In the genomic region with DNA sequence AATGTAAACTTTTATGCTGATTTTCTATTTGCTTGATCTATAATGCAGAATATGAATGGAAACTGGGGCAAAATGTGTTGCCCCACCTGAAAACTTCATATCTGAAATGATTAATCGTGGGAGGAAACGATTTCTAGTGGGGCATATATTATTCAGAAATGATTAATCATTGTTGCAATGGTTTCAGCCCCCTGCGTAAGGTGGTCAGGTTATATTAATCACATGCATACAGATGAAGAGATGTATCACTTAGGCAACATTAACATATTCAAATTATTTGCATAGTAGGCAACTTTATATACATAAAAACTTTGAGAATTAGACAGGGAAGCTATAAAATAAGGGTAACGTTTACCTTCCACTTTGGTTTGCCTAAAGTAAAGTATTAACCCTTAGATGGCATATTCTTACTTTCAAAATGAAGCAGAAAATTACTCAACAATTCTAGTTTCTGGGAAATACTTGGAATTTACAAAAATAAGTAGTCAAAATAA, we compare ENCODE assay signal across 17 cellular contexts. TPM values are rescaled to one million over a fixed set of nuclear protein-coding genes. Genes with fewer than 3 reads are reported as not detected.
DNase-seq lines count a peak whose midpoint lies in the region; ATAC-seq and TF ChIP-seq lines count a peak whose summit lies in the region.
"Had no signal": no experiment of that assay in that cellular context is flagged by ENCODE, and none has a peak within 500 bp of the region (broad histone marks: within the 10 kb centered on the region; RNA-seq: fewer than 3 reads in every experiment).

No MANE protein-coding gene starts in this region.

- H3K27ac Mint-ChIP-seq in activated CD4-positive, alpha-beta T cell treated with anti-CD3 and anti-CD28 coated beads for 36 hours: no peak overlapping the region
- peak overlapping the region; percentile 62 to 69 for H3K27ac Mint-ChIP-seq in effector memory CD8-positive, alpha-beta T cell

- no peak overlapping the region for H3K4me3 Mint-ChIP-seq in activated CD4-positive, alpha-beta T cell treated with anti-CD3 and anti-CD28 coated beads for 36 hours
- H3K4me3 Mint-ChIP-seq in effector memory CD8-positive, alpha-beta T cell: no peak overlapping the region
- H3K4me3 Mint-ChIP-seq: CD4-positive, CD25-positive, alpha-beta regulatory T cell had no signal

- intact Hi-C loops in activated CD4-positive, alpha-beta T cell treated with anti-CD3 and anti-CD28 coated beads for 36 hours (cut with DNase I, micrococcal nuclease): no loop called here

- peaks cover 9% of the 10 kb centered on the region for H3K4me1 Mint-ChIP-seq in activated CD4-positive, alpha-beta T cell treated with anti-CD3 and anti-CD28 coated beads for 36 hours
- H3K4me1 Mint-ChIP-seq in effector memory CD8-positive, alpha-beta T cell (ENCODE audit: low read depth in 2 of 2): peaks cover 0 to 1% of the 10 kb centered on the region in 2 donors

- peaks cover 41% of the 10 kb centered on the region for H3K36me3 Mint-ChIP-seq in activated CD4-positive, alpha-beta T cell treated with anti-CD3 and anti-CD28 coated beads for 36 hours (ENCODE audit: low read depth)
- H3K36me3 Mint-ChIP-seq in effector memory CD8-positive, alpha-beta T cell (ENCODE audit: insufficient read depth): peaks cover 69% of the 10 kb centered on the region

- DNase-seq in activated CD4-positive, alpha-beta T cell treated with anti-CD3 and anti-CD28 coated beads for 36 hours: no peak
- DNase-seq in activated CD4-positive, alpha-beta T cell treated with anti-CD3 and anti-CD28 coated beads, Interleukin-2, amount 50 U/mL, for 1 hour: no peak
- DNase-seq in stimulated activated CD4-positive, alpha-beta T cell treated with anti-CD3 and anti-CD28 coated beads, Interleukin-15, amount 100 ng/mL, for 24 hours: peak; percentile 16
- no peak for DNase-seq in stimulated activated CD4-positive, alpha-beta T cell treated with anti-CD3 and anti-CD28 coated beads, Interleukin-12 subunit alpha, Interleukin-12 subunit beta, amount 100 ng/mL, for 4 hours
- DNase-seq in effector memory CD8-positive, alpha-beta T cell: no peak
- DNase-seq: BE2C; CD4-positive, CD25-positive, alpha-beta regulatory T cell; COR-L47; DMS 273 treated with DMSO at 0.1 percent for 48 hours; DND-41; H7; KBM-7; NCI-H1105; NCI-H1694; NCI-H510A had no signal

- CTCF ChIA-PET in activated CD4-positive, alpha-beta T cell treated with anti-CD3 and anti-CD28 coated beads for 36 hours (lab: Charles Lee): interaction anchor here (0.6 to 1.9 kb wide), 6 partner anchors 9 to 221 kb away, joined by 3 to 8 read pairs (median 4); no protein-coding TSS in a partner anchor

- no peaks in the 10 kb centered on the region for H3K27me3 Mint-ChIP-seq in activated CD4-positive, alpha-beta T cell treated with anti-CD3 and anti-CD28 coated beads for 36 hours
- no peaks in the 10 kb centered on the region for H3K27me3 Mint-ChIP-seq in effector memory CD8-positive, alpha-beta T cell
- H3K27me3 Mint-ChIP-seq: CD4-positive, CD25-positive, alpha-beta regulatory T cell had no signal

- POLR2A ChIA-PET in activated CD4-positive, alpha-beta T cell treated with anti-CD3 and anti-CD28 coated beads for 36 hours (lab: Charles Lee): no interaction called here

- ATAC-seq in activated CD4-positive, alpha-beta T cell treated with anti-CD3 and anti-CD28 coated beads for 36 hours: peak; percentile 69
- no peak for ATAC-seq in effector memory CD8-positive, alpha-beta T cell (replicated peaks)
- no peak for ATAC-seq in SK-N-SH treated with all-trans-retinoic acid at 6 μM for 48 hours
- ATAC-seq in GM21360 (IDR thresholded peaks at IDR 0.05; ENCODE audit: unreplicated experiment): no peak

- H3K9me3 Mint-ChIP-seq in activated CD4-positive, alpha-beta T cell treated with anti-CD3 and anti-CD28 coated beads for 36 hours (ENCODE audit: low read depth): no peaks in the 10 kb centered on the region
- no peaks in the 10 kb centered on the region for H3K9me3 Mint-ChIP-seq in effector memory CD8-positive, alpha-beta T cell

TF ChIP-seq in SK-N-SH treated with all-trans-retinoic acid at 6 μM for 48 hours, 23 proteins besides CTCF, POLR2A, EP300 and RAD21:
- TF ChIP-seq ESRRG (CRISPR knock-in tag; IDR thresholded peaks at IDR 0.05): no peak
- no peak for TF ChIP-seq ZNF565 (CRISPR knock-in tag; conservative IDR thresholded peaks at IDR 0.05; ENCODE audit: low read depth)
- TF ChIP-seq, protein P1, sequence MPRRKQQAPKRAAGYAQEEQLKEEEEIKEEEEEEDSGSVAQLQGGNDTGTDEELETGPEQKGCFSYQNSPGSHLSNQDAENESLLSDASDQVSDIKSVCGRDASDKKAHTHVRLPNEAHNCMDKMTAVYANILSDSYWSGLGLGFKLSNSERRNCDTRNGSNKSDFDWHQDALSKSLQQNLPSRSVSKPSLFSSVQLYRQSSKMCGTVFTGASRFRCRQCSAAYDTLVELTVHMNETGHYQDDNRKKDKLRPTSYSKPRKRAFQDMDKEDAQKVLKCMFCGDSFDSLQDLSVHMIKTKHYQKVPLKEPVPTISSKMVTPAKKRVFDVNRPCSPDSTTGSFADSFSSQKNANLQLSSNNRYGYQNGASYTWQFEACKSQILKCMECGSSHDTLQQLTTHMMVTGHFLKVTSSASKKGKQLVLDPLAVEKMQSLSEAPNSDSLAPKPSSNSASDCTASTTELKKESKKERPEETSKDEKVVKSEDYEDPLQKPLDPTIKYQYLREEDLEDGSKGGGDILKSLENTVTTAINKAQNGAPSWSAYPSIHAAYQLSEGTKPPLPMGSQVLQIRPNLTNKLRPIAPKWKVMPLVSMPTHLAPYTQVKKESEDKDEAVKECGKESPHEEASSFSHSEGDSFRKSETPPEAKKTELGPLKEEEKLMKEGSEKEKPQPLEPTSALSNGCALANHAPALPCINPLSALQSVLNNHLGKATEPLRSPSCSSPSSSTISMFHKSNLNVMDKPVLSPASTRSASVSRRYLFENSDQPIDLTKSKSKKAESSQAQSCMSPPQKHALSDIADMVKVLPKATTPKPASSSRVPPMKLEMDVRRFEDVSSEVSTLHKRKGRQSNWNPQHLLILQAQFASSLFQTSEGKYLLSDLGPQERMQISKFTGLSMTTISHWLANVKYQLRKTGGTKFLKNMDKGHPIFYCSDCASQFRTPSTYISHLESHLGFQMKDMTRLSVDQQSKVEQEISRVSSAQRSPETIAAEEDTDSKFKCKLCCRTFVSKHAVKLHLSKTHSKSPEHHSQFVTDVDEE (CRISPR knock-in tag; IDR thresholded peaks at IDR 0.05): no peak
- TF ChIP-seq OSR1 (CRISPR knock-in tag; IDR thresholded peaks at IDR 0.05): no peak
- no peak for TF ChIP-seq ARNTL (CRISPR knock-in tag; IDR thresholded peaks at IDR 0.05; ENCODE audit: borderline replicate concordance, low read depth)
- TF ChIP-seq BACH2 (CRISPR knock-in tag; IDR thresholded peaks at IDR 0.05; ENCODE audit: borderline replicate concordance): no peak
- TF ChIP-seq TCF4 (CRISPR knock-in tag; IDR thresholded peaks at IDR 0.05; ENCODE audit: borderline replicate concordance): no peak
- TF ChIP-seq CSRNP3 (CRISPR knock-in tag; IDR thresholded peaks at IDR 0.05): no peak
- TF ChIP-seq TOX (CRISPR knock-in tag; IDR thresholded peaks at IDR 0.05; ENCODE audit: borderline replicate concordance): no peak
- no peak for TF ChIP-seq GLIS3 (CRISPR knock-in tag; IDR thresholded peaks at IDR 0.05)
- TF ChIP-seq, protein P2, sequence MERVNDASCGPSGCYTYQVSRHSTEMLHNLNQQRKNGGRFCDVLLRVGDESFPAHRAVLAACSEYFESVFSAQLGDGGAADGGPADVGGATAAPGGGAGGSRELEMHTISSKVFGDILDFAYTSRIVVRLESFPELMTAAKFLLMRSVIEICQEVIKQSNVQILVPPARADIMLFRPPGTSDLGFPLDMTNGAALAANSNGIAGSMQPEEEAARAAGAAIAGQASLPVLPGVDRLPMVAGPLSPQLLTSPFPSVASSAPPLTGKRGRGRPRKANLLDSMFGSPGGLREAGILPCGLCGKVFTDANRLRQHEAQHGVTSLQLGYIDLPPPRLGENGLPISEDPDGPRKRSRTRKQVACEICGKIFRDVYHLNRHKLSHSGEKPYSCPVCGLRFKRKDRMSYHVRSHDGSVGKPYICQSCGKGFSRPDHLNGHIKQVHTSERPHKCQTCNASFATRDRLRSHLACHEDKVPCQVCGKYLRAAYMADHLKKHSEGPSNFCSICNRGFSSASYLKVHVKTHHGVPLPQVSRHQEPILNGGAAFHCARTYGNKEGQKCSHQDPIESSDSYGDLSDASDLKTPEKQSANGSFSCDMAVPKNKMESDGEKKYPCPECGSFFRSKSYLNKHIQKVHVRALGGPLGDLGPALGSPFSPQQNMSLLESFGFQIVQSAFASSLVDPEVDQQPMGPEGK (CRISPR knock-in tag; IDR thresholded peaks at IDR 0.05; ENCODE audit: borderline replicate concordance): no peak

RNA-seq across cellular contexts. Expression of gene LSM11, which starts 49.8 kb away (rescaled TPM):
- 1 to 10 TPM; 6.2 to 8.0 TPM for total RNA-seq in activated CD4-positive, alpha-beta T cell treated with anti-CD3 and anti-CD28 coated beads for 36 hours
